Comparison of ENCODE assay signal across 8 cellular contexts in the genomic region with DNA sequence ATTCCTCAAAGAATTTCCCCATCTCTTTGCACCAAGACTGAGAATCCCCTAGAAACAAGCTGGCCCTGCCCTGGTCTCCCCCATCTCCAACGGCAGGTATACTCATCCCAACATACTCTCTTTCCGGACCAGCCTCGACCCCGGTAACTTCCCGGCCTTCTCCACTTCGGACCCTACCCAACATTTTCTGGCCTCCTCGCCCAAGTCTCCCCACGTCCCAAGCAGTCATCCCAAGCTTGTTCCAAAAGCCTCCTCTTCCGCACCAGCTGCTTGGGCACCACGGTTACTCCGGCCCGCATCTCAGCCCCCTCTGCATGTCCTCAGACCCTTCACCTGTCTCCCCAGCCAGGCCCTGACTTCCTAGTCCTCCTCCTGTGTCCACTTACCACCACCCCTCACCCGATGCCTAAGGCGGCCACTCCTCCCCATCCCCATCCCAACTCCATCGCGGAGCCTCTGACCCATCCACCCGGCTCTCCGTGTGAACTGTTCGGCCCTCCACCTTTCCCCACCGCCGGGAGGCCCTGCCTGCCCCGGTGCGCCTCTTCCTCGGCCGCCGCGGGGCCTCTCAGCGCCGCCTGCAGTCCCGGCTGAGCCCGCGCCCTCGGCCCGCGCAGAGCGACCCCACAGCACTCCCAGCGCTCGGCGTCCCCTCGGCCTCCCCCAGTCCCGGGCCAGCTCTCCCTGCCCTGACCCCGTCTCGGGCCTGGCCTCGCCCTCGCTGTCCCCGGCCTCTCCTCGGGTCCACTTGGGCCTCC. TPM values are rescaled to one million over a fixed set of nuclear protein-coding genes. Genes with fewer than 3 reads are reported as not detected.
A peak's percentile ranks its signal among the peaks of the same experiment; 100 is the strongest.
DNase-seq lines count a peak whose midpoint lies in the region; ATAC-seq and TF ChIP-seq lines count a peak whose summit lies in the region.

No MANE protein-coding gene starts in this region.

- peaks cover 4 to 55% (median 34%) of the 10 kb centered on the region in 9 donors for H3K4me1 ChIP-seq in heart right ventricle
- no peaks in the 10 kb centered on the region for H3K4me1 ChIP-seq in rectal smooth muscle tissue (ENCODE audit: control insufficient read depth, insufficient read depth, low read length)

- intact Hi-C loops in heart right ventricle (cut with DNase I) = loop anchor here in 1 of 10 donors (10.0 kb wide), 1 partner anchor 287 kb away; the partner anchor contains the start of genes BHLHA9 and TRARG1

- H3K9ac ChIP-seq in rectal smooth muscle tissue (ENCODE audit: low read length) = peak overlapping the region; percentile 19

- no peaks in the 10 kb centered on the region for H3K27me3 ChIP-seq in heart right ventricle
- no peaks in the 10 kb centered on the region for H3K27me3 ChIP-seq in rectal smooth muscle tissue (ENCODE audit: control insufficient read depth, insufficient read depth, low read length)

- H3K36me3 ChIP-seq in heart right ventricle (peaks cover 0 to 15% (median 0%) of the 10 kb centered on the region in 9 donors), rectal smooth muscle tissue (ENCODE audit: control insufficient read depth, insufficient read depth, low read length) (no peaks in the 10 kb centered on the region)

- TF ChIP-seq CTCF in AG10803 (conservative IDR thresholded peaks at IDR 0.05; ENCODE audit: low read length) (no peak), heart right ventricle (IDR thresholded peaks at IDR 0.05) (peak in 6 of 9 donors; percentile 8 to 51 (median 38))

- DNase-seq in AG10803 (ENCODE audit: low read depth) (no peak), NOMO-1 treated with DMSO at 0.1 percent for 48 hours (lab: John Stamatoyannopoulos, UW; ENCODE audit: unreplicated experiment) (peak; percentile 7), heart right ventricle (peak in 1 of 2 donors; percentile 33), NCI-H446 (lab: John Stamatoyannopoulos, UW) (no peak)
- peak; percentile 44 for DNase-seq in activated naive CD4-positive, alpha-beta T cell treated with Interleukin-2 at 50 U/mL for 16 hours

- WGBS in heart right ventricle, 2 donors = 6 to 7% methylated on average over 46 to 47 of the region's 47 CpGs

- no peaks in the 10 kb centered on the region for H3K9me3 ChIP-seq in heart right ventricle

- peak; percentile 39 for ATAC-seq in GM21529 (IDR thresholded peaks at IDR 0.05; ENCODE audit: unreplicated experiment)
- ATAC-seq in heart right ventricle = peak; percentile 5 to 47 (median 28)
- no peak for ATAC-seq in HG02623 (IDR thresholded peaks at IDR 0.05; ENCODE audit: unreplicated experiment)

- H3K27ac ChIP-seq in heart right ventricle (peak overlapping the region; percentile 24 to 92 (median 86)), rectal smooth muscle tissue (ENCODE audit: low read depth, low read length) (peak overlapping the region; percentile 83)

- H3K4me3 ChIP-seq in AG10803 (ENCODE audit: low read length) = peak overlapping the region; percentile 77
- peak overlapping the region; percentile 50 to 91 (median 85) for H3K4me3 ChIP-seq in heart right ventricle
- H3K4me3 ChIP-seq in rectal smooth muscle tissue (ENCODE audit: low read length) = peak overlapping the region; percentile 70

RNA-seq across cellular contexts. Expression of gene PITPNA, which starts 1.0 kb away (rescaled TPM):
- 10 to 100 TPM; 39.5 to 61.0 (median 50.6) TPM for total RNA-seq in heart right ventricle
- 10 to 100 TPM in 1 of 2 donors, 1 to 10 TPM in 1; 8.0 to 36.9 TPM for polyA plus RNA-seq in heart right ventricle

RNA-seq across cellular contexts. Expression of gene INPP5K, which starts 45.2 kb away (rescaled TPM):
- total RNA-seq in heart right ventricle = 10 to 100 TPM; 26.8 to 41.2 (median 32.7) TPM
- polyA plus RNA-seq in heart right ventricle = 10 to 100 TPM; 38.6 to 45.5 TPM

Comparison
In these comparisons a context has a peak if more than half of its experiments do, and no peak if none do; other contexts are left out.
1. DNase-seq: peak in NOMO-1 treated with DMSO at 0.1 percent for 48 hours (single experiment) and activated naive CD4-positive, alpha-beta T cell treated with Interleukin-2 at 50 U/mL for 16 hours (single experiment); none in AG10803 (single experiment) and NCI-H446 (0 of 2).
2. Peak in every context shown above with its lines, with median percentiles within 50 percentile points of each other: H3K4me3 ChIP-seq.